ENCODE assay signal across 8 cellular contexts in genomic region chr4:77075869-77076801, GRCh38. TPM values are rescaled to one million over a fixed set of nuclear protein-coding genes. Genes with fewer than 3 reads are reported as not detected.
DNase-seq lines count a peak whose midpoint lies in the region; ATAC-seq, FAIRE-seq and TF ChIP-seq lines count a peak whose summit lies in the region.

Gene CCNI (minus strand): TSS chr4:77075989. CDS start chr4:77066362, 9,627 bp downstream.

- H3K27ac ChIP-seq in mammary epithelial cell (ENCODE audit: insufficient read depth, low read depth, low read length) (peak within 1 kb of the TSS; percentile 96), iPS-20b (ENCODE audit: low read length) (peak within 1 kb of the TSS; percentile 100), small intestine (ENCODE audit: low read depth in 1 of 2, low read length in 1 of 2) (peak within 1 kb of the TSS; percentile 93 to 99)

- peak; percentile 89 for DNase-seq in AG04449 (ENCODE audit: low read depth, low spot score)
- peak; percentile 90 for DNase-seq in NCI-H2227 treated with DMSO at 0.1 percent for 48 hours (lab: John Stamatoyannopoulos, UW)
- peak; percentile 96 for DNase-seq in mammary epithelial cell
- DNase-seq in small intestine = peak; percentile 95

- intact Hi-C loops in mammary epithelial cell (cut with micrococcal nuclease) = loop anchor here (1.0 to 10.0 kb wide), 4 partner anchors 17 to 279 kb away; no protein-coding TSS in a partner anchor

- no peak for TF ChIP-seq CTCF in AG04449 (IDR thresholded peaks at IDR 0.05; ENCODE audit: insufficient read depth, low read length, missing control alignments)
- no peak for TF ChIP-seq CTCF in WI38 (IDR thresholded peaks at IDR 0.05; ENCODE audit: low read depth, low read length)
- no peak for TF ChIP-seq CTCF in mammary epithelial cell (conservative IDR thresholded peaks at IDR 0.05 in 1 of 2, IDR thresholded peaks at IDR 0.05 in 1 of 2; ENCODE audit: extremely low read depth in 1 of 2, insufficient read depth in 1 of 2, low read depth in 1 of 2, low read length in 2 of 2)

- no peak for FAIRE-seq in small intestine (lab: Jason Lieb, UNC)

- 2% methylated on average over 26 of the region's 54 CpGs for WGBS in mammary epithelial cell (ENCODE audit: low coverage, missing lambda C conversion rate)
- WGBS in small intestine, 3 donors = 0 to 1% (median 0%) methylated on average over 52 to 54 of the region's 54 CpGs

- H3K4me2 ChIP-seq in mammary epithelial cell (ENCODE audit: insufficient read depth, low read depth, low read length) = peak within 1 kb of the TSS; percentile 70

- in situ Hi-C loops in mammary epithelial cell (cut with MboI; ENCODE audit: low sequenced_read_pairs in 2 of 2) = no loop called here

- POLR2A ChIA-PET in AG04449 (lab: Yijun Ruan, JAX) = interaction anchor here (1.0 kb wide), 2 partner anchors 81 to 125 kb away, joined by 3 to 4 read pairs; partner anchors contain the start of gene CCNG2

- no peaks in the 10 kb centered on the region for H3K27me3 ChIP-seq in mammary epithelial cell (ENCODE audit: insufficient read depth, low read length)
- H3K27me3 ChIP-seq in iPS-20b (ENCODE audit: insufficient read depth, low read length) = no peaks in the 10 kb centered on the region
- H3K27me3 ChIP-seq in small intestine (ENCODE audit: control insufficient read depth in 2 of 2, insufficient read depth in 2 of 2, low read length in 2 of 2) = no peaks in the 10 kb centered on the region

- peaks cover 67% of the 10 kb centered on the region for H3K79me2 ChIP-seq in mammary epithelial cell (ENCODE audit: insufficient read depth, low read length)

- peak within 1 kb of the TSS; percentile 83 for H2AFZ ChIP-seq in mammary epithelial cell (ENCODE audit: low read depth, low read length)

- H3K36me3 ChIP-seq in mammary epithelial cell (ENCODE audit: insufficient read depth, low read length) (no peaks in the 10 kb centered on the region), iPS-20b (ENCODE audit: insufficient read depth, low read depth, low read length) (no peaks in the 10 kb centered on the region), small intestine (ENCODE audit: control insufficient read depth in 2 of 2, insufficient read depth in 2 of 2, low read length in 2 of 2) (no peaks in the 10 kb centered on the region)

- H3K9ac ChIP-seq in mammary epithelial cell (ENCODE audit: insufficient read depth, low read length) = peak within 1 kb of the TSS; percentile 98
- peak within 1 kb of the TSS; percentile 98 for H3K9ac ChIP-seq in iPS-20b (ENCODE audit: low read depth, low read length)

- peak within 1 kb of the TSS; percentile 92 for H3K4me3 ChIP-seq in AG04449 (ENCODE audit: low read depth, low read length)
- peak within 1 kb of the TSS; percentile 87 for H3K4me3 ChIP-seq in WI38 (ENCODE audit: low read depth, low read length)
- peak within 1 kb of the TSS; percentile 73 to 92 (median 83) for H3K4me3 ChIP-seq in mammary epithelial cell (replicated peaks in 1 of 3; ENCODE audit: insufficient read depth in 1 of 3, low read depth in 2 of 3, low read length in 3 of 3)
- peak within 1 kb of the TSS; percentile 90 for H3K4me3 ChIP-seq in iPS-20b (ENCODE audit: low read length)
- peak within 1 kb of the TSS; percentile 89 to 100 for H3K4me3 ChIP-seq in small intestine (ENCODE audit: low read depth in 1 of 2, low read length in 2 of 2)

- H4K20me1 ChIP-seq in mammary epithelial cell (ENCODE audit: insufficient read depth, low read length) = peaks cover 7% of the 10 kb centered on the region

- CTCF ChIA-PET in AG04449 (lab: Yijun Ruan, JAX) = interaction anchor here (0.6 to 19.9 kb wide), 4 partner anchors 17 to 126 kb away, joined by 3 to 222 read pairs (median 6); no protein-coding TSS in a partner anchor
- CTCF ChIA-PET in mammary epithelial cell (lab: Charles Lee; ENCODE audit: low non-redundant PET) = no interaction called here

- H3K4me1 ChIP-seq in mammary epithelial cell (ENCODE audit: insufficient read depth, low read length) (peaks cover 14% of the 10 kb centered on the region), iPS-20b (ENCODE audit: insufficient read depth, low read length) (peaks cover 14% of the 10 kb centered on the region; the same call in 1 of the 2 replicates), small intestine (ENCODE audit: control insufficient read depth in 2 of 2, insufficient read depth in 1 of 2, low read depth in 1 of 2, low read length in 1 of 2) (peaks cover 2 to 14% of the 10 kb centered on the region in 2 donors)

- H3K9me3 ChIP-seq in mammary epithelial cell (replicated peaks; ENCODE audit: insufficient read depth, low read length) (no peaks in the 10 kb centered on the region), iPS-20b (ENCODE audit: insufficient read depth, low read depth, low read length) (no peaks in the 10 kb centered on the region), small intestine (ENCODE audit: control insufficient read depth, low read depth) (no peaks in the 10 kb centered on the region)

- dilution Hi-C loops in mammary epithelial cell (cut with HindIII; ENCODE audit: low sequenced_read_pairs) = no loop called here

- TSS peak; percentile 62 for BruUV-seq in mammary epithelial cell (replicated peaks; lab: Mats Ljungman, UMichigan)

- ATAC-seq in GM18909 (IDR thresholded peaks at IDR 0.05; ENCODE audit: poor library complexity, unreplicated experiment) (peak; percentile 72), HG03159 (IDR thresholded peaks at IDR 0.05; ENCODE audit: unreplicated experiment) (peak; percentile 63)

RNA-seq across cellular contexts. Expression of gene CCNI, which starts in this region (rescaled TPM):
- 100 to 1,000 TPM; 177 to 250 TPM for total RNA-seq in mammary epithelial cell
- 206 TPM for polyA plus RNA-seq in mammary epithelial cell
- polyA minus RNA-seq in mammary epithelial cell = 499 TPM
- polyA plus RNA-seq in small intestine = 100 to 1,000 TPM in 2 of 3 donors, 10 to 100 TPM in 1; 78.9 to 136 (median 125) TPM

Comparison
In these comparisons a context has a peak if more than half of its experiments do, and no peak if none do; other contexts are left out.
1. Peak in every context shown above with its lines: DNase-seq, ATAC-seq, H3K4me3 ChIP-seq and H3K27ac ChIP-seq.